9 cellular contexts compared by ENCODE assay signal in the genomic region with DNA sequence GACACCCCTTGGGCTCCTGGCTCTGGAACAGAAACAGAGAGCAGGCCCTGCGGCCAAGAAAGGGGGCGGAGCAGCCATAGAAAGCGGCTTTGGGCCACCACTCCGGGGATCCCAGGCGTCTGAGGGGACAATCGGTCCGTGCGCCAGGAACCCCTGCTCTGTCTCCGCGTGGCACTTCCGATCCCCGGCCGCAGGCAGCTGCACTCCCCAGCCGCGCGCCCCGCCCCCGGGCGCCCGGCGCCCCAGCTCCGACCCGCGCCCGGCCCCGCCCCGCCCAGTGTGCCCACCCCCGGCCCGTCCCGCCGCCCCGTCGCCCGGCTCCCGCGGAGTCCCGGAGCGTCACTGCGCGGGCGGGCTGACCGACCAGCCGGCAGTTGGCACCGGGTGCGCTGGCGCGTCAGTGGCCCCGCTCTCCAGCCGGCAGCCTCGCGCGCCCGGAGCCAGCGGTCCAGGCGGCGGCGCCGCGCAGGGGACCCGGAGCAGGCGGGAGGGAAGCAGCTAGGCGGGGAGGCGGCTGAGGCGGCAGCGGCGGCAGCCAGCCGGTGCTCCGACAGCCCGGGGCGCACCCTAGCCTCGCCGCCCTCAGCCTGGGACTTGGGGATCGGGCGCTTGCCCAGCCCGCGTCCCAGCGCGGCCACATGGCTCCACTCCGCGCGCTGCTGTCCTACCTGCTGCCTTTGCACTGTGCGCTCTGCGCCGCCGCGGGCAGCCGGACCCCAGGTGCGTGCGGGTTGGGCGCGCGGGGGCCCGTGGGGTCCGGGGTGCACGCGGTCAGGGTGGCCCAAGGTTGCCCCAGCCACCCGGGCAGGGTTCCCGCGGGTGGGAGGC. TPM values are rescaled to one million over a fixed set of nuclear protein-coding genes. Genes with fewer than 3 reads are reported as not detected.
DNase-seq lines count a peak whose midpoint lies in the region; ATAC-seq and TF ChIP-seq lines count a peak whose summit lies in the region.
"Had no signal": no experiment of that assay in that cellular context is flagged by ENCODE, and none has a peak within 500 bp of the region (broad histone marks: within the 10 kb centered on the region; RNA-seq: fewer than 3 reads in every experiment).

A gene with protein sequence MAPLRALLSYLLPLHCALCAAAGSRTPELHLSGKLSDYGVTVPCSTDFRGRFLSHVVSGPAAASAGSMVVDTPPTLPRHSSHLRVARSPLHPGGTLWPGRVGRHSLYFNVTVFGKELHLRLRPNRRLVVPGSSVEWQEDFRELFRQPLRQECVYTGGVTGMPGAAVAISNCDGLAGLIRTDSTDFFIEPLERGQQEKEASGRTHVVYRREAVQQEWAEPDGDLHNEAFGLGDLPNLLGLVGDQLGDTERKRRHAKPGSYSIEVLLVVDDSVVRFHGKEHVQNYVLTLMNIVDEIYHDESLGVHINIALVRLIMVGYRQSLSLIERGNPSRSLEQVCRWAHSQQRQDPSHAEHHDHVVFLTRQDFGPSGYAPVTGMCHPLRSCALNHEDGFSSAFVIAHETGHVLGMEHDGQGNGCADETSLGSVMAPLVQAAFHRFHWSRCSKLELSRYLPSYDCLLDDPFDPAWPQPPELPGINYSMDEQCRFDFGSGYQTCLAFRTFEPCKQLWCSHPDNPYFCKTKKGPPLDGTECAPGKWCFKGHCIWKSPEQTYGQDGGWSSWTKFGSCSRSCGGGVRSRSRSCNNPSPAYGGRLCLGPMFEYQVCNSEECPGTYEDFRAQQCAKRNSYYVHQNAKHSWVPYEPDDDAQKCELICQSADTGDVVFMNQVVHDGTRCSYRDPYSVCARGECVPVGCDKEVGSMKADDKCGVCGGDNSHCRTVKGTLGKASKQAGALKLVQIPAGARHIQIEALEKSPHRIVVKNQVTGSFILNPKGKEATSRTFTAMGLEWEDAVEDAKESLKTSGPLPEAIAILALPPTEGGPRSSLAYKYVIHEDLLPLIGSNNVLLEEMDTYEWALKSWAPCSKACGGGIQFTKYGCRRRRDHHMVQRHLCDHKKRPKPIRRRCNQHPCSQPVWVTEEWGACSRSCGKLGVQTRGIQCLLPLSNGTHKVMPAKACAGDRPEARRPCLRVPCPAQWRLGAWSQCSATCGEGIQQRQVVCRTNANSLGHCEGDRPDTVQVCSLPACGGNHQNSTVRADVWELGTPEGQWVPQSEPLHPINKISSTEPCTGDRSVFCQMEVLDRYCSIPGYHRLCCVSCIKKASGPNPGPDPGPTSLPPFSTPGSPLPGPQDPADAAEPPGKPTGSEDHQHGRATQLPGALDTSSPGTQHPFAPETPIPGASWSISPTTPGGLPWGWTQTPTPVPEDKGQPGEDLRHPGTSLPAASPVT (plus strand): TSS at position 342 of the 828 bp plus-strand sequence. CDS start 297 bp downstream, at position 639.

- no peak within 1 kb of the TSS for H3K27ac ChIP-seq in aorta (ENCODE audit: low read depth in 1 of 2, low read length in 2 of 2)
- H3K27ac ChIP-seq: neutrophil had no signal

- H3K27me3 Mint-ChIP-seq in activated B cell treated with CpG ODN at 0.5 μM for 24 hours = peaks cover 42% of the 10 kb centered on the region

- DNase-seq in Ammon's horn (ENCODE audit: low spot score) (peak; percentile 80), HCEC 1CT (peak; percentile 53), activated B cell treated with CpG ODN at 0.5 μM for 24 hours (no peak), fibroblast of gingiva (ENCODE audit: low read depth) (peak; percentile 50), myocyte (ENCODE audit: low read depth) (peak; percentile 92), aorta (peak in 1 of 2 donors; percentile 81)

- POLR2A ChIA-PET in activated B cell treated with CpG ODN at 0.5 μM for 24 hours (lab: Charles Lee) = no interaction called here

- H3K27me3 ChIP-seq in aorta (ENCODE audit: control insufficient read depth in 1 of 2, insufficient read depth in 2 of 2, low read length in 1 of 2) = no peaks in the 10 kb centered on the region

- H3K4me1 Mint-ChIP-seq in activated B cell treated with CpG ODN at 0.5 μM for 24 hours = peaks cover 9% of the 10 kb centered on the region

- H3K36me3 Mint-ChIP-seq in activated B cell treated with CpG ODN at 0.5 μM for 24 hours (ENCODE audit: low read depth) = no peaks in the 10 kb centered on the region

- ATAC-seq in activated B cell treated with CpG ODN at 0.5 μM for 24 hours (ENCODE audit: low read depth) = no peak
- peak; percentile 20 for ATAC-seq in aorta (ENCODE audit: low FRiP score)
- ATAC-seq in GM18868 (IDR thresholded peaks at IDR 0.05; ENCODE audit: unreplicated experiment) = no peak
- ATAC-seq in GM21737 (IDR thresholded peaks at IDR 0.05; ENCODE audit: unreplicated experiment) = no peak

- peaks cover 5% of the 10 kb centered on the region for H3K9me3 Mint-ChIP-seq in activated B cell treated with CpG ODN at 0.5 μM for 24 hours

- no peak for TF ChIP-seq CTCF in activated B cell treated with CpG ODN at 0.5 μM for 24 hours (IDR thresholded peaks at IDR 0.05)

- intact Hi-C loops in activated B cell treated with CpG ODN at 0.5 μM for 24 hours (cut with micrococcal nuclease) = no loop called here
- intact Hi-C loops in aorta (cut with DNase I) = no loop called here

- H3K36me3 ChIP-seq in aorta (ENCODE audit: control insufficient read depth in 1 of 2, insufficient read depth in 2 of 2, low read length in 1 of 2) = no peaks in the 10 kb centered on the region
- H3K36me3 ChIP-seq: neutrophil had no signal

- H3K4me1 ChIP-seq in aorta (ENCODE audit: control insufficient read depth in 1 of 2, insufficient read depth in 2 of 2, low read length in 2 of 2) = no peaks in the 10 kb centered on the region

- no peaks in the 10 kb centered on the region for H3K9me3 ChIP-seq in aorta (ENCODE audit: control insufficient read depth, low read length)
- H3K9me3 ChIP-seq: neutrophil had no signal

- CTCF ChIA-PET in activated B cell treated with CpG ODN at 0.5 μM for 24 hours (lab: Charles Lee) = no interaction called here

- 0 to 1% methylated on average over 57 to 99 of the region's 99 CpGs for WGBS in aorta, 2 donors

- H3K27ac Mint-ChIP-seq in activated B cell treated with CpG ODN at 0.5 μM for 24 hours = no peak within 1 kb of the TSS

- peak within 1 kb of the TSS; percentile 3 to 44 for H3K4me3 ChIP-seq in aorta (ENCODE audit: low read length in 2 of 2)

- H3K4me3 Mint-ChIP-seq in activated B cell treated with CpG ODN at 0.5 μM for 24 hours = peak within 1 kb of the TSS; percentile 40

RNA-seq across cellular contexts. Expression of the gene that starts here (rescaled TPM):
- total RNA-seq in activated B cell treated with CpG ODN at 0.5 μM for 24 hours = 0.04 TPM in 1 of 2 replicates, not detected in the other
- 7.1 and 7.5 TPM in 2 replicates for total RNA-seq in myocyte
- 15.1 TPM for polyA plus RNA-seq in myocyte (2012)
- total RNA-seq in aorta = 1 to 10 TPM in 1 of 2 donors, under 1 TPM in 1; 0.62 to 2.4 TPM
- polyA plus RNA-seq in aorta = under 1 TPM; 0.08 to 0.13 TPM
